8 cellular contexts compared by ENCODE assay signal in the genomic region with DNA sequence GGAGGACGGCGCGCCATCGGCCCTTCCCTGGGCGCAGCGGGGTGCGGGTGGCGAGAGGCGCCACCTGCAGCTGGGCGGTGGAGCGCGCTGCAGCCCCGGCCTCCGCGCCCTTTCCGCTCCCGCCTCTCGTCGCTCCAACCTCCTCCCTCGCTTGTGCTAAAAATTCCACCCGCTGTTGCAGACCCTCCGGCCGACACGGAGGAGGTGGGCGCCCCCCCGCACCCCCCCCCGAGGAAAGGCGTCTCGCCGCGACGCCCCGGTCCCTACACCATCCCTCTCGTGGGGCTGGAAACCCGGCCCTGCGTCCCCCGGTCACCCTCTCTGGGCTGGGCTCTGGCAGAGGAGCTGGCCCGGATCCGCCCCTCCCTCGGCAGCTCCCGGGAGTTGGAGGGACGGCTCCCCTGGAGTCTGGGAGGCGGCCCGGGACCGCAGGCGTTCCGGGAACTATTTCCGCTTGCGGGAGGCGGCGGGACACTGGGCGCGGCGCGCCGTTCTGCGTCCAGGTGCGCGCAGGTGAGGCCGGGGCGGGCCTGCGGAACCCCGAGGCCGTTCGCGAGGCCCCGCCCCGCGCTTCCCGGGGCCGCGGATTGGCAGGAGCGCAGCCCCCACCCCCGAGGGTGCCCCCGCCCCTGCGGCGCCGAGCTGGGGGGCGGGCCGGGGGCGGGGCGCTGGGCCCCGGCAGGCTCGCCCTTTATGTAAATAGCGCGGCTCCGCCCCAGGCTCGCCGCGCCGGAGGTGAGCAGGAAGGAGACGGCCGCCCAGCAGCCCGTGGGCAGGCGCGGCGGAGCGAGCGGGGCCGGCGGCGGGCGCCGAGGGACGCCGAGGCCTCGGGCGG. TPM values are rescaled to one million over a fixed set of nuclear protein-coding genes. Genes with fewer than 3 reads are reported as not detected.
A peak's percentile ranks its signal among the peaks of the same experiment; 100 is the strongest.
DNase-seq lines count a peak whose midpoint lies in the region; ATAC-seq and TF ChIP-seq lines count a peak whose summit lies in the region.

Gene LLGL2, plus strand, starts transcription at position 727 of the 835 bp plus-strand sequence. CDS start 17,730 bp downstream, outside the sequence.

- no peaks in the 10 kb centered on the region for H3K27me3 Mint-ChIP-seq in T-helper 17 cell

- POLR2A ChIA-PET in GM10248 (lab: Yijun Ruan, JAX): interaction anchor here (0.6 kb wide), 1 partner anchor 10 kb away, joined by 5 read pairs; no protein-coding TSS in a partner anchor

- intact Hi-C loops in adrenal gland (cut with DNase I): loop anchor here in 1 of 2 donors (5.0 kb wide), 1 partner anchor 62 kb away; the partner anchor contains the start of gene MYO15B

- H3K36me3 Mint-ChIP-seq in T-helper 17 cell (ENCODE audit: low read depth): no peaks in the 10 kb centered on the region

- H3K27me3 ChIP-seq in adrenal gland (no peaks in the 10 kb centered on the region), skeletal muscle satellite cell (ENCODE audit: control insufficient read depth, insufficient read depth, low read length) (peaks cover 15% of the 10 kb centered on the region)

- peak within 1 kb of the TSS in 4 of 5 donors; percentile 47 to 81 (median 70) for H3K27ac ChIP-seq in adrenal gland

- H3K36me3 ChIP-seq in adrenal gland (replicated peaks in 1 of 2) (peaks cover 0 to 17% of the 10 kb centered on the region in 2 donors), skeletal muscle satellite cell (ENCODE audit: insufficient read depth, low read length) (peaks cover 4% of the 10 kb centered on the region)

- 0 to 1% (median 1%) methylated on average over 7 to 107 of the region's 108 CpGs for WGBS in adrenal gland, 4 donors

- H3K4me1 Mint-ChIP-seq in T-helper 17 cell: peaks cover 12% of the 10 kb centered on the region

- H3K4me3 ChIP-seq in adrenal gland: peak within 1 kb of the TSS in 3 of 4 donors; percentile 54 to 71 (median 62)
- H3K4me3 ChIP-seq in skeletal muscle satellite cell (ENCODE audit: low read length): peak within 1 kb of the TSS; percentile 67

- TF ChIP-seq CTCF in GM10248 (IDR thresholded peaks at IDR 0.05; ENCODE audit: control extremely low read depth, extremely low read depth, low read depth, missing control alignments) (peak; percentile 55), adrenal gland (IDR thresholded peaks at IDR 0.05) (peak in 5 of 6 experiments; percentile 37 to 50 (median 41))

- H3K4me3 Mint-ChIP-seq in T-helper 17 cell: peak within 1 kb of the TSS; percentile 82

- ATAC-seq in HG02623 (IDR thresholded peaks at IDR 0.05; ENCODE audit: unreplicated experiment) (peak; percentile 78), T-helper 17 cell (peak; percentile 94)

- CTCF ChIA-PET in GM10248 (lab: Yijun Ruan, JAX): interaction anchor here (0.7 to 2.2 kb wide), 6 partner anchors 9 to 254 kb away, joined by 3 to 13 read pairs (median 4); partner anchors contain the start of genes MIF4GD and TSEN54

- peak within 1 kb of the TSS; percentile 34 for H3K27ac Mint-ChIP-seq in T-helper 17 cell

- H3K4me2 ChIP-seq in skeletal muscle satellite cell (ENCODE audit: low read length): peak within 1 kb of the TSS; percentile 92

- no peak within 1 kb of the TSS for H3K9ac ChIP-seq in skeletal muscle satellite cell (ENCODE audit: low read depth, low read length)

- no peaks in the 10 kb centered on the region for H3K9me3 ChIP-seq in T-helper 17 cell (ENCODE audit: control insufficient read depth, low read length, poor library complexity, severe bottlenecking)
- no peaks in the 10 kb centered on the region for H3K9me3 ChIP-seq in adrenal gland (replicated peaks in 1 of 3)
- no peaks in the 10 kb centered on the region for H3K9me3 ChIP-seq in skeletal muscle satellite cell (replicated peaks; ENCODE audit: low read length)

- TF ChIP-seq POLR2A in adrenal gland (IDR thresholded peaks at IDR 0.05): peak in 1 of 2 donors; percentile 65

- H3K4me1 ChIP-seq in adrenal gland (replicated peaks in 1 of 2): peaks cover 12 to 15% of the 10 kb centered on the region in 2 donors
- peaks cover 10% of the 10 kb centered on the region for H3K4me1 ChIP-seq in skeletal muscle satellite cell (ENCODE audit: control insufficient read depth, insufficient read depth, low read length)

- DNase-seq in GM10248 (ENCODE audit: extremely low spot score) (peak; percentile 94), NCI-H1417 treated with DMSO at 0.1 percent for 48 hours (lab: John Stamatoyannopoulos, UW) (peak; percentile 23), T-helper 17 cell (peak; percentile 83 to 91 (median 88)), adrenal gland (peak; percentile 76 to 85 (median 81)), hepatic stellate cell (ENCODE audit: low spot score) (peak; percentile 72), cortex of kidney (lab: John Stamatoyannopoulos, UW) (no peak)

RNA-seq across cellular contexts. Expression of gene LLGL2, which starts in this region (rescaled TPM):
- 10 to 100 TPM; 39.3 to 41.9 TPM for total RNA-seq in T-helper 17 cell
- 10 to 100 TPM in 7 of 8 donors, 1 to 10 TPM in 1; 9.9 to 40.5 (median 23.8) TPM for total RNA-seq in adrenal gland
- polyA plus RNA-seq in adrenal gland: 10 to 100 TPM in 2 of 3 donors, 1 to 10 TPM in 1; 1.2 to 90.3 (median 51.4) TPM
- not detected in 2 replicates for total RNA-seq in skeletal muscle satellite cell (2012; rRNA removed)
